ENCODE assay signal across 20 cellular contexts in genomic region chr3:173893835-173894234, GRCh38.
"Had no signal": no experiment of that assay in that cellular context is flagged by ENCODE, and none has a peak within 500 bp of the region (broad histone marks: within the 10 kb centered on the region; RNA-seq: fewer than 3 reads in every experiment).

No MANE protein-coding gene starts in this region.

- H3K27me3 ChIP-seq: hepatocyte, neutrophil, right lobe of liver, testis, tibial nerve, upper lobe of right lung had no signal

- H3K4me1 ChIP-seq: psoas muscle, right lobe of liver, testis, upper lobe of right lung had no signal

- H3K27ac ChIP-seq: coronary artery, hepatocyte, neutrophil, psoas muscle, right lobe of liver, testis, tibial nerve, upper lobe of right lung had no signal

- H3K36me3 ChIP-seq: neutrophil, right lobe of liver, tibial nerve, upper lobe of right lung had no signal

- H3K27ac Mint-ChIP-seq: endodermal cell; naive thymus-derived CD8-positive, alpha-beta T cell; stimulated activated effector memory CD8-positive, alpha-beta T cell treated with anti-CD3 and anti-CD28 coated beads, Interleukin-12 subunit alpha, Interleukin-12 subunit beta, amount 100 ng/mL, for 72 hours; stimulated activated naive CD8-positive, alpha-beta T cell treated with anti-CD3 and anti-CD28 coated beads, Interleukin-15, amount 100 ng/mL, for 72 hours had no signal

- DNase-seq: effector CD4-positive, alpha-beta T cell; endodermal cell; erythroblast; foreskin melanocyte; head of caudate nucleus; mesendoderm; naive thymus-derived CD8-positive, alpha-beta T cell; psoas muscle; retina; right lobe of liver; stimulated activated CD4-positive, alpha-beta T cell treated with anti-CD3 and anti-CD28 coated beads, Interleukin-4, amount 100 ng/mL, for 1 hour; stimulated activated CD8-positive, alpha-beta memory T cell treated with anti-CD3 and anti-CD28 coated beads, Interleukin-4, amount 100 ng/mL, for 48 hours; stimulated activated naive CD8-positive, alpha-beta T cell treated with anti-CD3 and anti-CD28 coated beads, Interleukin-15, amount 100 ng/mL, for 72 hours; testis; upper lobe of right lung had no signal

- H3K36me3 Mint-ChIP-seq: naive thymus-derived CD8-positive, alpha-beta T cell; stimulated activated effector memory CD8-positive, alpha-beta T cell treated with anti-CD3 and anti-CD28 coated beads, Interleukin-12 subunit alpha, Interleukin-12 subunit beta, amount 100 ng/mL, for 72 hours had no signal

- ATAC-seq: naive thymus-derived CD8-positive, alpha-beta T cell; psoas muscle; right lobe of liver; stimulated activated effector memory CD8-positive, alpha-beta T cell treated with anti-CD3 and anti-CD28 coated beads, Interleukin-12 subunit alpha, Interleukin-12 subunit beta, amount 100 ng/mL, for 72 hours; stimulated activated naive CD8-positive, alpha-beta T cell treated with anti-CD3 and anti-CD28 coated beads, Interleukin-15, amount 100 ng/mL, for 72 hours; upper lobe of right lung had no signal

- H3K9me3 Mint-ChIP-seq: endodermal cell had no signal

- H3K4me3 Mint-ChIP-seq: endodermal cell; naive thymus-derived CD8-positive, alpha-beta T cell; stimulated activated effector memory CD8-positive, alpha-beta T cell treated with anti-CD3 and anti-CD28 coated beads, Interleukin-12 subunit alpha, Interleukin-12 subunit beta, amount 100 ng/mL, for 72 hours; stimulated activated naive CD8-positive, alpha-beta T cell treated with anti-CD3 and anti-CD28 coated beads, Interleukin-15, amount 100 ng/mL, for 72 hours had no signal

- H3K9me3 ChIP-seq: neutrophil, psoas muscle, right lobe of liver, testis, tibial nerve, upper lobe of right lung had no signal

- H3K27me3 Mint-ChIP-seq: naive thymus-derived CD8-positive, alpha-beta T cell; stimulated activated naive CD8-positive, alpha-beta T cell treated with anti-CD3 and anti-CD28 coated beads, Interleukin-15, amount 100 ng/mL, for 72 hours had no signal

- H3K4me3 ChIP-seq: coronary artery, hepatocyte, psoas muscle, right lobe of liver, testis, tibial nerve, upper lobe of right lung had no signal

- H3K4me1 Mint-ChIP-seq: naive thymus-derived CD8-positive, alpha-beta T cell; stimulated activated effector memory CD8-positive, alpha-beta T cell treated with anti-CD3 and anti-CD28 coated beads, Interleukin-12 subunit alpha, Interleukin-12 subunit beta, amount 100 ng/mL, for 72 hours; stimulated activated naive CD8-positive, alpha-beta T cell treated with anti-CD3 and anti-CD28 coated beads, Interleukin-15, amount 100 ng/mL, for 72 hours had no signal
